1 cellular context compared by ENCODE assay signal in genomic region chr1:174022080-174022975, GRCh38.
TF ChIP-seq lines count a peak whose summit lies in the region.

A gene with protein sequence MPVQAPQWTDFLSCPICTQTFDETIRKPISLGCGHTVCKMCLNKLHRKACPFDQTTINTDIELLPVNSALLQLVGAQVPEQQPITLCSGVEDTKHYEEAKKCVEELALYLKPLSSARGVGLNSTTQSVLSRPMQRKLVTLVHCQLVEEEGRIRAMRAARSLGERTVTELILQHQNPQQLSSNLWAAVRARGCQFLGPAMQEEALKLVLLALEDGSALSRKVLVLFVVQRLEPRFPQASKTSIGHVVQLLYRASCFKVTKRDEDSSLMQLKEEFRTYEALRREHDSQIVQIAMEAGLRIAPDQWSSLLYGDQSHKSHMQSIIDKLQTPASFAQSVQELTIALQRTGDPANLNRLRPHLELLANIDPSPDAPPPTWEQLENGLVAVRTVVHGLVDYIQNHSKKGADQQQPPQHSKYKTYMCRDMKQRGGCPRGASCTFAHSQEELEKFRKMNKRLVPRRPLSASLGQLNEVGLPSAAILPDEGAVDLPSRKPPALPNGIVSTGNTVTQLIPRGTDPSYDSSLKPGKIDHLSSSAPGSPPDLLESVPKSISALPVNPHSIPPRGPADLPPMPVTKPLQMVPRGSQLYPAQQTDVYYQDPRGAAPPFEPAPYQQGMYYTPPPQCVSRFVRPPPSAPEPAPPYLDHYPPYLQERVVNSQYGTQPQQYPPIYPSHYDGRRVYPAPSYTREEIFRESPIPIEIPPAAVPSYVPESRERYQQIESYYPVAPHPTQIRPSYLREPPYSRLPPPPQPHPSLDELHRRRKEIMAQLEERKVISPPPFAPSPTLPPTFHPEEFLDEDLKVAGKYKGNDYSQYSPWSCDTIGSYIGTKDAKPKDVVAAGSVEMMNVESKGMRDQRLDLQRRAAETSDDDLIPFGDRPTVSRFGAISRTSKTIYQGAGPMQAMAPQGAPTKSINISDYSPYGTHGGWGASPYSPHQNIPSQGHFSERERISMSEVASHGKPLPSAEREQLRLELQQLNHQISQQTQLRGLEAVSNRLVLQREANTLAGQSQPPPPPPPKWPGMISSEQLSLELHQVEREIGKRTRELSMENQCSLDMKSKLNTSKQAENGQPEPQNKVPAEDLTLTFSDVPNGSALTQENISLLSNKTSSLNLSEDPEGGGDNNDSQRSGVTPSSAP (minus strand): TSS chr1:174022357. CDS start chr1:173992985, 29,372 bp downstream.

TF ChIP-seq in endothelial cell of umbilical vein, 7 proteins besides CTCF, POLR2A, EP300 and RAD21 (continued from another document):
- TF ChIP-seq EZH2 (IDR thresholded peaks at IDR 0.05; ENCODE audit: borderline replicate concordance, low read depth, low read length, severe bottlenecking) (no peak), POLR2AphosphoS5 (IDR thresholded peaks at IDR 0.05; ENCODE audit: insufficient read depth, low read depth, low read length) (peak; percentile 78), JUN (IDR thresholded peaks at IDR 0.05; ENCODE audit: borderline replicate concordance, insufficient read depth, insufficient read length, low read depth) (no peak)
